ENCODE assay signal across 16 cellular contexts in the genomic region with DNA sequence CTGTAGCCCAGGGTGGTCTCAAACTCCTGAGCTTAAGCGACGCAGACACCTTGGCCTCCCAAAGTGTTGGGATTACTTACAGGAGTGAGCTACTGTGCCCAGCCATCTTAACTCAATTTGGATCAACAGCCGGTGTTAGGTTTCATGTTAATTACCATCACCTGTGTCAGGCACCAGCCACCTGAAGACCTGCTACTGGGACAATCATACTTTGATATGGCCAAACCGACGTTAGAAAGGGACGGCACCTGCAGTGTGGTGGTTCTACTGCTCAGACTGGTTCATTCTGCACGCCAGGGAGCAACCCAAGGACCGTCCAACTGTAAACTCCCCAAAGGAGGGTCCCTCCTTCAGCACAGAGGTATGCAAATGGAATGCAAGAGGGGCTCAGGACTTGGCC. TPM values are rescaled to one million over a fixed set of nuclear protein-coding genes. Genes with fewer than 3 reads are reported as not detected.
DNase-seq lines count a peak whose midpoint lies in the region; ATAC-seq and TF ChIP-seq lines count a peak whose summit lies in the region.
"Had no signal": no experiment of that assay in that cellular context is flagged by ENCODE, and none has a peak within 500 bp of the region (broad histone marks: within the 10 kb centered on the region; RNA-seq: fewer than 3 reads in every experiment).

No MANE protein-coding gene starts in this region.

- no peak overlapping the region for H4K8ac ChIP-seq in trophoblast cell (ENCODE audit: low read depth, low read length)

- H2BK5ac ChIP-seq in trophoblast cell (ENCODE audit: low read depth, low read length, poor library complexity) = no peak overlapping the region

- no peak overlapping the region for H3K9ac ChIP-seq in trophoblast cell (ENCODE audit: low read length)

- H4K12ac ChIP-seq in trophoblast cell (ENCODE audit: low read depth, low read length) = no peak overlapping the region

- intact Hi-C loops in Caco-2 (cut with micrococcal nuclease; ENCODE audit: unreplicated experiment) = no loop called here
- intact Hi-C loops in activated T-helper 1 cell treated with anti-CD3 and anti-CD28 coated beads, Interleukin-12 subunit alpha, Interleukin-12 subunit beta, Interleukin-2, Interleukin-4 antibody, amounts not matched to agents 30 ng/mL and 10 ng/mL and 1 ng/mL, durations not matched to agents 14 hours and 24 hours and 36 hours (cut with micrococcal nuclease) = no loop called here

- WGBS in trophoblast cell (ENCODE audit: extremely low coverage, insufficient coverage, insufficient read length) = no CpG with 5 or more reads among the region's 8 CpGs

- H3K27ac ChIP-seq in trophoblast cell (ENCODE audit: low read depth, low read length) = no peak overlapping the region
- H3K27ac ChIP-seq: body of pancreas had no signal

- POLR2A ChIA-PET in Caco-2 (lab: Charles Lee) = no interaction called here

- no peak for ATAC-seq in HG03565 (IDR thresholded peaks at IDR 0.05; ENCODE audit: unreplicated experiment)
- ATAC-seq: body of pancreas had no signal

- H3K9me3 ChIP-seq in Caco-2 (no peaks in the 10 kb centered on the region), trophoblast cell (ENCODE audit: insufficient read depth, low read depth, low read length) (no peaks in the 10 kb centered on the region)
- H3K9me3 ChIP-seq: body of pancreas had no signal

- H2AFZ ChIP-seq in trophoblast cell (ENCODE audit: insufficient read depth, low read length, poor library complexity) = no peak overlapping the region

- H3K27ac Mint-ChIP-seq in Caco-2 (ENCODE audit: unreplicated experiment) = no peak overlapping the region
- no peak overlapping the region for H3K27ac Mint-ChIP-seq in activated T-helper 1 cell treated with anti-CD3 and anti-CD28 coated beads, Interleukin-12 subunit alpha, Interleukin-12 subunit beta, Interleukin-2, Interleukin-4 antibody, amounts not matched to agents 30 ng/mL and 10 ng/mL and 1 ng/mL, durations not matched to agents 14 hours and 24 hours and 36 hours
- no peak overlapping the region for H3K27ac Mint-ChIP-seq in nephron progenitor cell
- H3K27ac Mint-ChIP-seq: activated B cell treated with CpG ODN at 0.5 μM for 24 hours had no signal

- no peak overlapping the region for H3K4ac ChIP-seq in trophoblast cell (ENCODE audit: low read depth, low read length)

- DNase-seq in Caco-2 (no peak), NCI-H1105 treated with DMSO at 0.1 percent for 48 hours (lab: John Stamatoyannopoulos, UW) (peak; percentile 26), nephron progenitor cell (no peak), NCI-H187 (lab: John Stamatoyannopoulos, UW) (no peak), trophoblast cell (no peak)
- DNase-seq in activated T-helper 1 cell treated with anti-CD3 and anti-CD28 coated beads, Interleukin-12 subunit alpha, Interleukin-12 subunit beta, Interleukin-2, Interleukin-4 antibody, amounts not matched to agents 30 ng/mL and 10 ng/mL and 1 ng/mL, durations not matched to agents 14 hours and 24 hours and 36 hours (ENCODE audit: low spot score) = no peak
- DNase-seq: activated B cell treated with CpG ODN at 0.5 μM for 24 hours; body of pancreas; CD4-positive, alpha-beta memory T cell; effector memory CD4-positive, alpha-beta T cell; foreskin melanocyte; GF-D8; IMR-90; kidney; NCI-H1694 had no signal

- peaks cover 3% of the 10 kb centered on the region for H3K79me1 ChIP-seq in trophoblast cell (ENCODE audit: low read length)

- H3K27me3 Mint-ChIP-seq in Caco-2 (ENCODE audit: insufficient read depth, unreplicated experiment) (no peaks in the 10 kb centered on the region), nephron progenitor cell (ENCODE audit: low read depth, poor library complexity) (peaks cover 5% of the 10 kb centered on the region)
- peaks cover 2% of the 10 kb centered on the region for H3K27me3 Mint-ChIP-seq in activated T-helper 1 cell treated with anti-CD3 and anti-CD28 coated beads, Interleukin-12 subunit alpha, Interleukin-12 subunit beta, Interleukin-2, Interleukin-4 antibody, amounts not matched to agents 30 ng/mL and 10 ng/mL and 1 ng/mL, durations not matched to agents 14 hours and 24 hours and 36 hours (ENCODE audit: insufficient read depth)
- H3K27me3 Mint-ChIP-seq: activated B cell treated with CpG ODN at 0.5 μM for 24 hours had no signal

- H3K36me3 Mint-ChIP-seq in Caco-2 (ENCODE audit: insufficient read depth, unreplicated experiment) = peaks cover 7% of the 10 kb centered on the region
- H3K36me3 Mint-ChIP-seq in activated T-helper 1 cell treated with anti-CD3 and anti-CD28 coated beads, Interleukin-12 subunit alpha, Interleukin-12 subunit beta, Interleukin-2, Interleukin-4 antibody, amounts not matched to agents 30 ng/mL and 10 ng/mL and 1 ng/mL, durations not matched to agents 14 hours and 24 hours and 36 hours (ENCODE audit: low read depth) = no peaks in the 10 kb centered on the region
- H3K36me3 Mint-ChIP-seq in nephron progenitor cell (ENCODE audit: low read depth) = peaks cover 23% of the 10 kb centered on the region

- no peak overlapping the region for H2BK120ac ChIP-seq in trophoblast cell (ENCODE audit: insufficient read depth, low read length, poor library complexity)

- no peak overlapping the region for H3K14ac ChIP-seq in trophoblast cell (ENCODE audit: low read length)

- H2BK12ac ChIP-seq in trophoblast cell (ENCODE audit: low read length) = no peak overlapping the region

- no peaks in the 10 kb centered on the region for H3K9me3 Mint-ChIP-seq in Caco-2 (ENCODE audit: unreplicated experiment)
- H3K9me3 Mint-ChIP-seq in activated T-helper 1 cell treated with anti-CD3 and anti-CD28 coated beads, Interleukin-12 subunit alpha, Interleukin-12 subunit beta, Interleukin-2, Interleukin-4 antibody, amounts not matched to agents 30 ng/mL and 10 ng/mL and 1 ng/mL, durations not matched to agents 14 hours and 24 hours and 36 hours = no peaks in the 10 kb centered on the region
- H3K9me3 Mint-ChIP-seq in nephron progenitor cell = no peaks in the 10 kb centered on the region
- H3K9me3 Mint-ChIP-seq: activated B cell treated with CpG ODN at 0.5 μM for 24 hours had no signal

- H3K27me3 ChIP-seq in Caco-2 (replicated peaks; ENCODE audit: control insufficient read depth, insufficient read depth, low read length) (no peaks in the 10 kb centered on the region), trophoblast cell (ENCODE audit: insufficient read depth, low read length) (no peaks in the 10 kb centered on the region)
- H3K27me3 ChIP-seq: body of pancreas had no signal

- H3K4me3 Mint-ChIP-seq in Caco-2 (ENCODE audit: unreplicated experiment) (peak overlapping the region; percentile 80), nephron progenitor cell (peak overlapping the region; percentile 81)
- peak overlapping the region; percentile 76 for H3K4me3 Mint-ChIP-seq in activated T-helper 1 cell treated with anti-CD3 and anti-CD28 coated beads, Interleukin-12 subunit alpha, Interleukin-12 subunit beta, Interleukin-2, Interleukin-4 antibody, amounts not matched to agents 30 ng/mL and 10 ng/mL and 1 ng/mL, durations not matched to agents 14 hours and 24 hours and 36 hours

- H3K36me3 ChIP-seq in Caco-2 (ENCODE audit: control insufficient read depth, insufficient read depth, low read length) (no peaks in the 10 kb centered on the region), trophoblast cell (ENCODE audit: control insufficient read depth in 1 of 2, insufficient read depth in 2 of 2, low read length in 2 of 2) (peaks cover 0 to 2% of the 10 kb centered on the region in 2 experiments)

- no TSS peak for BruUV-seq in Caco-2 (replicated peaks; lab: Mats Ljungman, UMichigan)

- peaks cover 5% of the 10 kb centered on the region for H3K79me2 ChIP-seq in trophoblast cell (ENCODE audit: control insufficient read depth, insufficient read depth, low read length, poor library complexity)

- no peak overlapping the region for H4K91ac ChIP-seq in trophoblast cell (ENCODE audit: low read depth, low read length)

- CTCF ChIA-PET in Caco-2 (lab: Charles Lee) = no interaction called here

- TF ChIP-seq CTCF in Caco-2 (IDR thresholded peaks at IDR 0.05; ENCODE audit: insufficient read depth in 1 of 2, low read depth in 1 of 2, low read length in 1 of 2, severe bottlenecking in 1 of 2, unreplicated experiment in 1 of 2) = no peak
- TF ChIP-seq CTCF in nephron progenitor cell (IDR thresholded peaks at IDR 0.05) = no peak

- no peak overlapping the region for H2AK5ac ChIP-seq in trophoblast cell (ENCODE audit: low read length)

- H3K4me1 ChIP-seq in Caco-2 (no peaks in the 10 kb centered on the region), trophoblast cell (ENCODE audit: control insufficient read depth in 1 of 2, insufficient read depth in 2 of 2, low read length in 2 of 2) (no peaks in the 10 kb centered on the region)
- H3K4me1 ChIP-seq: body of pancreas had no signal

- H3K23ac ChIP-seq in trophoblast cell (ENCODE audit: low read length) = no peak overlapping the region

- no peak overlapping the region for H3K18ac ChIP-seq in trophoblast cell (ENCODE audit: low read length)

- H3K4me1 Mint-ChIP-seq in Caco-2 (ENCODE audit: low read depth, unreplicated experiment) = no peaks in the 10 kb centered on the region
- H3K4me1 Mint-ChIP-seq in activated T-helper 1 cell treated with anti-CD3 and anti-CD28 coated beads, Interleukin-12 subunit alpha, Interleukin-12 subunit beta, Interleukin-2, Interleukin-4 antibody, amounts not matched to agents 30 ng/mL and 10 ng/mL and 1 ng/mL, durations not matched to agents 14 hours and 24 hours and 36 hours (ENCODE audit: low read depth) = peaks cover 18% of the 10 kb centered on the region
- H3K4me1 Mint-ChIP-seq in nephron progenitor cell = no peaks in the 10 kb centered on the region

- no peak overlapping the region for H3K4me3 ChIP-seq in Caco-2 (ENCODE audit: low read depth, low read length)
- no peak overlapping the region for H3K4me3 ChIP-seq in trophoblast cell (ENCODE audit: low read depth, low read length)
- H3K4me3 ChIP-seq: body of pancreas had no signal

- H3K4me2 ChIP-seq in trophoblast cell (ENCODE audit: low read length) = no peak overlapping the region

RNA-seq across cellular contexts. Expression of a gene that starts 2.2 kb away (rescaled TPM):
- 15.3 and 17.1 TPM in 2 replicates for total RNA-seq in Caco-2 (2022)
- total RNA-seq in activated T-helper 1 cell treated with anti-CD3 and anti-CD28 coated beads, Interleukin-12 subunit alpha, Interleukin-12 subunit beta, Interleukin-2, Interleukin-4 antibody, amounts not matched to agents 30 ng/mL and 10 ng/mL and 1 ng/mL, durations not matched to agents 14 hours and 24 hours and 36 hours = 8.2 and 12.4 TPM in 2 replicates
- 19.5 and 19.8 TPM in 2 replicates for polyA plus RNA-seq in trophoblast cell (2013)

RNA-seq across cellular contexts. Expression of a gene that starts 27.7 kb away (rescaled TPM):
- 307 and 319 TPM in 2 replicates for total RNA-seq in Caco-2 (2022)
- total RNA-seq in activated T-helper 1 cell treated with anti-CD3 and anti-CD28 coated beads, Interleukin-12 subunit alpha, Interleukin-12 subunit beta, Interleukin-2, Interleukin-4 antibody, amounts not matched to agents 30 ng/mL and 10 ng/mL and 1 ng/mL, durations not matched to agents 14 hours and 24 hours and 36 hours = 160 and 163 TPM in 2 replicates
- polyA plus RNA-seq in trophoblast cell (2013) = 370 and 371 TPM in 2 replicates
